Comparison of ENCODE assay signal across 8 cellular contexts in the genomic region with DNA sequence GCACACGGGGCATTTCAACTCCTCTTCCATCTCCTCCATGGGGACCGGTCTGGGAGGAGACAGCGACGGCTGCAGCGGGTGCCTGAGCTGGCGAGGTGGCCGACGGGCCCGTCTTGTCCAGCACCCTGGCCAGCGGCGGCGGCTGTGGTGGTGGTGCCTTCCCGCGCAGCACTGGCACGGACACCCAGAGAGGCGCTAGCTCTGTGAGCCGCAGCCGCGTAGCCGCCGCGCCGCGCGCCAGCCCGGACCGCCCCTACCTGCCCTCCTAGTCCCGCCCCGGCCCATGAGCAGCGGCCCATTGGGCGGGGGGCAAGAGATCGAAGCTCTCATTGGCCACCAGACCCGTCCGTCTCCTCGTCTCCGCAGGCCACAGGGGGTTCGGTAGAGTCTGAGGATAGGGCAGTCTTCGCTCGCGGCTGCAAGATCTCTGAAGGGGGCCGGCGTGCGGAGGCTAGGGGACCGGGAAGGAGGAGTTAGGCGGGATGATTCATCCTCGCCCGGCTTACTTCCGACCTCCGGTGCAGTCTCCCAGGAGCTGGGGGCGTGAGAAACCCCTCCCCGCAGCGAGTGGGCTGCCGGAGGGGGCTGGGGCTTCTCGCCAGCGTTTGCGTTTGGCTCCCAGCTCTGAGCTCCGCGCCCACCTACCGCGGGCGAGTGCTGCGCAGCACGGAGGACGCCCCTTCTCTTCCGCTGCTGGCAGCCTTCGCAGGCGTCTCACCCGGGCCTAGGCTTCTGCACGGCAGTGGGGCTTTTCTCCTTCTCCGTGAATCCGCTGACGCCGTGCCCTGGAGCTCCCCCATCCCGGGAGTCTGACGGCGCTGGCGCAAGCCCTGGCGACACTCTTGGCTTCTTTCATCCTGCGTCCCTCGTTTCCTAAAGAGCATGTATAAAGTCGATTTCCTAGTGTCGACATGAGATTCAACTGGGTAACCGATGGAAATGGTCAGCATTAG.
DNase-seq lines count a peak whose midpoint lies in the region; ATAC-seq and TF ChIP-seq lines count a peak whose summit lies in the region.

Gene TRIM9 (minus strand): TSS at position 205 of the 953 bp plus-strand sequence. CDS start 166 bp downstream, at position 39.

- H3K27me3 ChIP-seq in neutrophil (peaks cover 76% of the 10 kb centered on the region), subcutaneous abdominal adipose tissue (ENCODE audit: control insufficient read depth in 5 of 5, insufficient read depth in 4 of 5, low read length in 5 of 5) (peaks cover 18 to 34% (median 21%) of the 10 kb centered on the region in 5 donors)

- no peaks in the 10 kb centered on the region for H3K9me3 ChIP-seq in SK-N-MC (ENCODE audit: low read depth, low read length)
- no peaks in the 10 kb centered on the region for H3K9me3 ChIP-seq in neutrophil
- H3K9me3 ChIP-seq in subcutaneous abdominal adipose tissue (ENCODE audit: control insufficient read depth in 5 of 5, low read length in 5 of 5): no peaks in the 10 kb centered on the region

- H3K4me1 ChIP-seq in neutrophil (ENCODE audit: control insufficient read depth in 1 of 2, insufficient read depth in 1 of 2, low read depth in 1 of 2, low read length in 1 of 2) (peaks cover 26 to 30% of the 10 kb centered on the region in 2 experiments), subcutaneous abdominal adipose tissue (ENCODE audit: control insufficient read depth in 5 of 5, insufficient read depth in 5 of 5, low read length in 5 of 5) (peaks cover 0 to 28% (median 24%) of the 10 kb centered on the region in 5 donors)

- DNase-seq in GM03348 (ENCODE audit: low spot score): peak; percentile 90
- peak; percentile 92 for DNase-seq in NAMALWA (ENCODE audit: low spot score)
- peak; percentile 84 for DNase-seq in SK-N-MC (ENCODE audit: low read depth, low spot score)
- DNase-seq in activated naive CD4-positive, alpha-beta T cell treated with anti-CD3 and anti-CD28 coated beads, Interleukin-2, amount 50 U/mL, for 16 hours: peak; percentile 95
- DNase-seq in globus pallidus (ENCODE audit: low spot score): peak; percentile 99

- peak within 1 kb of the TSS; percentile 93 for H3K4me3 ChIP-seq in SK-N-MC
- H3K4me3 ChIP-seq in neutrophil (ENCODE audit: low read depth in 1 of 2, low read length in 1 of 2): peak within 1 kb of the TSS; percentile 88 to 92
- peak within 1 kb of the TSS; percentile 59 to 77 (median 70) for H3K4me3 ChIP-seq in subcutaneous abdominal adipose tissue (ENCODE audit: low read depth in 1 of 5, low read length in 5 of 5)

- H3K36me3 ChIP-seq in SK-N-MC (ENCODE audit: insufficient read depth, low read length) (no peaks in the 10 kb centered on the region), neutrophil (no peaks in the 10 kb centered on the region), subcutaneous abdominal adipose tissue (ENCODE audit: control insufficient read depth in 5 of 5, insufficient read depth in 5 of 5, low read length in 5 of 5) (no peaks in the 10 kb centered on the region)

- peak; percentile 100 for ATAC-seq in HG02571 (IDR thresholded peaks at IDR 0.05; ENCODE audit: unreplicated experiment)

- 0 out of 2 replicates have a peak within 1 kb of the TSS, but pooled peaks have one; percentile 8 for H3K27ac ChIP-seq in SK-N-MC
- no peak within 1 kb of the TSS for H3K27ac ChIP-seq in neutrophil
- no peak within 1 kb of the TSS for H3K27ac ChIP-seq in subcutaneous abdominal adipose tissue (ENCODE audit: low read depth, low read length)

- H3K9ac ChIP-seq in SK-N-MC (ENCODE audit: insufficient read length) (peak within 1 kb of the TSS; percentile 69), subcutaneous abdominal adipose tissue (ENCODE audit: low read length in 5 of 5) (peak within 1 kb of the TSS in 3 of 5 donors; percentile 0 to 56 (median 8))

- TF ChIP-seq CTCF in neutrophil (IDR thresholded peaks at IDR 0.05): peak; percentile 57
